ENCODE assay signal across 19 cellular contexts in the genomic region with DNA sequence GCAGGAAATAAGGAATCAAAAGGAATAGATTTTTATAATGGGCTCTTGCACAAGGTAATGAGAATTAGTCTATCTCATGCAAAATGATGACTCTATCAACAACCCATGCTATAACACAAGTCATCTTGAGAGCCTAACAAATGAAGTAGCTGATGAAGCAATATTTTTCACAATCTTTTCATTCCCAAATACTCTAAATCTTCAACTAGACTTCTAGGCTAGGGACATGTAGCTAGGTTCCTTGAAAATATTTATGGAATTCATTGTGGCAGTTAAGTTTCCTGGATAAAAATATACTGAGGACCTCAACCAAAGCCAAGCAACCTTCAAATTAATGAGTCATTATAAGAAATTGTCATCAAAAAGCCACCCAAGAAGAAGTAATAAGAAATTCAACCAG. TPM values are rescaled to one million over a fixed set of nuclear protein-coding genes. Genes with fewer than 3 reads are reported as not detected.
DNase-seq lines count a peak whose midpoint lies in the region; ATAC-seq and TF ChIP-seq lines count a peak whose summit lies in the region.
"Had no signal": no experiment of that assay in that cellular context is flagged by ENCODE, and none has a peak within 500 bp of the region (broad histone marks: within the 10 kb centered on the region; RNA-seq: fewer than 3 reads in every experiment).

No MANE protein-coding gene starts in this region.

- H3K9me3 ChIP-seq in RWPE2 (ENCODE audit: severe bottlenecking): no peaks in the 10 kb centered on the region
- H3K9me3 ChIP-seq: gastrocnemius medialis, right atrium auricular region had no signal

- peak overlapping the region; percentile 10 for H3K27ac ChIP-seq in RWPE2 (ENCODE audit: poor library complexity, severe bottlenecking)
- H3K27ac ChIP-seq: brain microvascular endothelial cell, gastrocnemius medialis, right atrium auricular region had no signal

- H3K4me3 ChIP-seq in RWPE2 (ENCODE audit: severe bottlenecking) (no peak overlapping the region), fibroblast of mammary gland (ENCODE audit: control insufficient read depth, low read depth, low read length) (no peak overlapping the region)
- H3K4me3 ChIP-seq: gastrocnemius medialis, right atrium auricular region had no signal

- TF ChIP-seq CTCF in RWPE2 (IDR thresholded peaks at IDR 0.05; ENCODE audit: poor library complexity, severe bottlenecking): no peak
- no peak for TF ChIP-seq CTCF in fibroblast of mammary gland (conservative IDR thresholded peaks at IDR 0.05; ENCODE audit: control insufficient read depth, insufficient read depth, low read depth, low read length)
- TF ChIP-seq CTCF in GM13976 (IDR thresholded peaks at IDR 0.05; ENCODE audit: borderline replicate concordance, control extremely low read depth, extremely low read depth, insufficient read depth, missing control alignments): no peak

- no peak for ATAC-seq in RWPE2 (ENCODE audit: low read depth)
- ATAC-seq in HG03108 (IDR thresholded peaks at IDR 0.05; ENCODE audit: unreplicated experiment): no peak
- ATAC-seq: gastrocnemius medialis had no signal

- DNase-seq in A172 (ENCODE audit: low spot score): peak; percentile 49
- peak; percentile 76 for DNase-seq in GM04503 (ENCODE audit: low read depth)
- DNase-seq in RWPE2 (ENCODE audit: low spot score): no peak
- peak; percentile 36 for DNase-seq in fibroblast of mammary gland (ENCODE audit: low read depth)
- no peak for DNase-seq in glomerular visceral epithelial cell (ENCODE audit: extremely low spot score)
- no peak for DNase-seq in GM13976 (ENCODE audit: low spot score)
- DNase-seq in HT-29 (ENCODE audit: low spot score): no peak
- DNase-seq: activated naive CD8-positive, alpha-beta T cell treated with anti-CD3 and anti-CD28 coated beads, Interleukin-2, amount 10 ng/mL, durations not matched to agents 7 days and 5 days; brain microvascular endothelial cell; CD4-positive, alpha-beta T cell; gastrocnemius medialis; MM.1S; NCI-H2171; NCI-H526 treated with DMSO at 0.1 percent for 48 hours; nucleus accumbens; Right ventricle myocardium superior; T-helper 1 cell had no signal

- peaks cover 97% of the 10 kb centered on the region for H3K36me3 ChIP-seq in RWPE2 (ENCODE audit: low read depth)

- H3K27me3 ChIP-seq in RWPE2 (ENCODE audit: insufficient read depth, poor library complexity, severe bottlenecking): no peaks in the 10 kb centered on the region
- H3K27me3 ChIP-seq: brain microvascular endothelial cell, gastrocnemius medialis, right atrium auricular region had no signal

- in situ Hi-C loops in GM13976 (cut with MboI; ENCODE audit: low sequenced_read_pairs, unreplicated experiment): no loop called here

- H3K4me1 ChIP-seq in RWPE2 (ENCODE audit: insufficient read depth, poor library complexity, severe bottlenecking): no peaks in the 10 kb centered on the region
- H3K4me1 ChIP-seq: gastrocnemius medialis had no signal

RNA-seq across cellular contexts. Expression of a gene that starts 55.4 kb away (rescaled TPM):
- total RNA-seq in A172 (2014; rRNA removed; shearing (Covaris generic)): 808 and 1,036 TPM in 2 replicates
- 104 TPM in 2 replicates for total RNA-seq in HT-29 (2014; rRNA removed; shearing (Covaris generic))

Comparison
In these comparisons a context has a peak if more than half of its experiments do, and no peak if none do; other contexts are left out.
1. DNase-seq: peak in A172 (single experiment), GM04503 (single experiment) and fibroblast of mammary gland (single experiment); none in RWPE2 (single experiment), glomerular visceral epithelial cell (single experiment), GM13976 (single experiment) and HT-29 (single experiment).